Comparison of ENCODE assay signal across 11 cellular contexts in genomic region chr1:98325646-98326441, GRCh38.
DNase-seq lines count a peak whose midpoint lies in the region; TF ChIP-seq lines count a peak whose summit lies in the region.
"Had no signal": no experiment of that assay in that cellular context is flagged by ENCODE, and none has a peak within 500 bp of the region (broad histone marks: within the 10 kb centered on the region; RNA-seq: fewer than 3 reads in every experiment).

No MANE protein-coding gene starts in this region.

- no peak overlapping the region for H3K27ac ChIP-seq in SJCRH30

- H3K4me3 ChIP-seq in SJCRH30 (no peak overlapping the region), fibroblast of the aortic adventitia (ENCODE audit: low read depth, low read length) (no peak overlapping the region)
- H3K4me3 ChIP-seq: GM23338 had no signal

- no peaks in the 10 kb centered on the region for H3K36me3 ChIP-seq in SJCRH30

- H3K4me1 ChIP-seq in SJCRH30, result peaks cover 21% of the 10 kb centered on the region

- peak; percentile 97 for DNase-seq in EL
- peak; percentile 19 to 20 for DNase-seq in SJCRH30
- peak; percentile 93 for DNase-seq in fibroblast of the aortic adventitia (ENCODE audit: low read depth)
- DNase-seq in posterior vena cava (ENCODE audit: low spot score), result peak; percentile 91
- DNase-seq in NCI-H82 treated with DMSO at 0.1 percent for 48 hours (lab: John Stamatoyannopoulos, UW; ENCODE audit: unreplicated experiment), result no peak
- DNase-seq in NK-92 treated with Interleukin-12 subunit alpha and Interleukin-12 subunit beta, amount 100 ng/mL, for 24 hours (lab: John Stamatoyannopoulos, UW), result no peak
- DNase-seq in stimulated activated naive CD4-positive, alpha-beta T cell (lab: John Stamatoyannopoulos, UW), result no peak
- DNase-seq in GM03348 (ENCODE audit: low spot score), result no peak
- DNase-seq: activated naive CD4-positive, alpha-beta T cell treated with Interleukin-2 at 50 U/mL for 16 hours; T-cell had no signal

- no peak for TF ChIP-seq CTCF in fibroblast of the aortic adventitia (IDR thresholded peaks at IDR 0.05; ENCODE audit: insufficient read depth, low read length)

- H3K27me3 ChIP-seq in SJCRH30, result no peaks in the 10 kb centered on the region

- intact Hi-C loops in posterior vena cava (cut with DNase I), result no loop called here

- H3K9me3 ChIP-seq in SJCRH30 (replicated peaks), result no peaks in the 10 kb centered on the region; the same call in 1 of the 2 replicates

Comparison
In these comparisons a context has a peak if more than half of its experiments do, and no peak if none do; other contexts are left out.
1. DNase-seq: peak in EL (single experiment), SJCRH30 (2 of 2), fibroblast of the aortic adventitia (single experiment) and posterior vena cava (single experiment); none in NCI-H82 treated with DMSO at 0.1 percent for 48 hours (single experiment), NK-92 treated with Interleukin-12 subunit alpha and Interleukin-12 subunit beta, amount 100 ng/mL, for 24 hours (single experiment), stimulated activated naive CD4-positive, alpha-beta T cell (0 of 6) and GM03348 (single experiment).